1 cellular context compared by ENCODE assay signal in genomic region chr15:69084404-69085030, GRCh38.
TF ChIP-seq lines count a peak whose summit lies in the region.

No MANE protein-coding gene starts in this region.

TF ChIP-seq in HEK293, 187 proteins besides CTCF, POLR2A, EP300 and RAD21:
- TF ChIP-seq ZNF398 (tag by site-specific recombination; IDR thresholded peaks at IDR 0.05) (0 out of 2 replicates have a peak, but pooled peaks have one; percentile 15), ZBTB48 (tag by site-specific recombination; IDR thresholded peaks at IDR 0.05) (0 out of 2 replicates have a peak, but pooled peaks have one; percentile 14), ZFP69B (tag by site-specific recombination; IDR thresholded peaks at IDR 0.05) (no peak), OSR2 (tag by site-specific recombination; IDR thresholded peaks at IDR 0.05) (peak; percentile 10; the same call in 1 of the 2 replicates), ZNF366 (tag by site-specific recombination; conservative IDR thresholded peaks at IDR 0.05) (peak; percentile 98), ZBTB17 (tag by site-specific recombination; IDR thresholded peaks at IDR 0.05) (peak; percentile 30; the same call in 1 of the 2 replicates), ZNF776 (tag by site-specific recombination; IDR thresholded peaks at IDR 0.05; ENCODE audit: borderline replicate concordance) (0 out of 2 replicates have a peak, but pooled peaks have one; percentile 21), ZNF488 (tag by site-specific recombination; IDR thresholded peaks at IDR 0.05) (no peak)
